ENCODE assay signal across 9 cellular contexts in the genomic region with DNA sequence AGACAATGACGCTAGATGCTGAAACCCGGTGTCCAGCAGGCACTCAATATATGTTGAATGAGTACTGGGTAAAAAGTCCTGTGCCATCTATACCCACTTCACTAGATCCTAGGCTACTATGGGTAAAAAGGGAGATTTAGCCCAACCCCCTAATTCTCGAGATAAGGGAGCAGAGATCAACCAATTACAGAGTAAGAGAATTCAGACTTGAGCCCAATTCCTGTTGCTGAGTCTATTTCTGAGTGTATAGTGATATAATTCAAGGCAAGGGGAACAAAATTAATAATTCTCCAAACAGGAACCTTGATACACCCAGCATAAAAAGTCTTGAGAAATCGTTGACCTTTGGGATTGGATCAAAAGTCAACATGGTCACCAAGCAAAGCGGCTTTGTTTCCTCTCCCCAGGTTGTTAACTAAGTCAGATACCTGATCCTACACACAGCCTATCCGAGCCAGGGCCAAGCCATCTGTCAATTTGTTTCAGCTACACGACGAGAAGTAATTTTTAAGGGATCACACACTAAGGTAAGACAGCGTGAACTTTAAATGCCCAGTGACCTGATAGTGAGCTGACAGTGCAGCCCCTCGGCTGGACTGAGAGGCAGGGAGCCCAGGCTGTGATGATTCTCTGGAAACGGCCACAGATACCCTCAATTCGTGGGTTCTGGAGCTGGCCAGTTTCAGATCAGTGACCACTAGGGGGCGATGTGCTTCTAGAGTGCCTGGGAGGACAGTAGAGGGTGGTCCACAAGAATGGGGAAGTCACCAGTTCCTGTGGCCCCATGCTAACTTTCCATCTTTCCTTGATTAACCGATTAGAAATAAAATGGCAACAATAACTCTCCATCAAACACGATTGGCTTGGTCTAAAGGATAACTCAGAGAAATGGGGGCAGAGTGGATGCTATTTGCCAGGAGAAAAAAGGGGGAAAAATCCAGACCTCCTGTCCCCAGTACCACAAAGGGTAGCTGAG. TPM values are rescaled to one million over a fixed set of nuclear protein-coding genes. Genes with fewer than 3 reads are reported as not detected.
DNase-seq lines count a peak whose midpoint lies in the region.
"Had no signal": no experiment of that assay in that cellular context is flagged by ENCODE, and none has a peak within 500 bp of the region (broad histone marks: within the 10 kb centered on the region; RNA-seq: fewer than 3 reads in every experiment).

No MANE protein-coding gene starts in this region.

- H3K4me2 ChIP-seq in mesenchymal stem cell (ENCODE audit: low read length, poor library complexity, severe bottlenecking), result no peak overlapping the region

- no peak overlapping the region for H3K23ac ChIP-seq in mesenchymal stem cell (ENCODE audit: low read length in 2 of 2)

- no peak overlapping the region for H4K91ac ChIP-seq in mesenchymal stem cell (ENCODE audit: low read length)

- no peak overlapping the region for H4K8ac ChIP-seq in mesenchymal stem cell (ENCODE audit: low read length)

- H2AFZ ChIP-seq in mesenchymal stem cell (ENCODE audit: low read depth, low read length), result no peak overlapping the region

- H2BK120ac ChIP-seq in mesenchymal stem cell (ENCODE audit: low read depth, low read length), result no peak overlapping the region

- H2BK12ac ChIP-seq in mesenchymal stem cell (ENCODE audit: low read length in 2 of 2), result no peak overlapping the region

- H3K4me3 ChIP-seq in mesenchymal stem cell (ENCODE audit: insufficient read depth in 1 of 2, low read depth in 1 of 2, low read length in 2 of 2), result no peak overlapping the region

- no peak overlapping the region for H3K27ac ChIP-seq in mesenchymal stem cell (ENCODE audit: low read length, poor library complexity, severe bottlenecking)
- H3K27ac ChIP-seq: neutrophil had no signal

- no peak overlapping the region for H2BK5ac ChIP-seq in mesenchymal stem cell (ENCODE audit: low read depth, low read length, poor library complexity, severe bottlenecking)

- no peaks in the 10 kb centered on the region for H3K4me1 ChIP-seq in mesenchymal stem cell (ENCODE audit: control insufficient read depth, insufficient read depth, low read depth, low read length)

- H3K36me3 ChIP-seq in mesenchymal stem cell (ENCODE audit: control insufficient read depth in 1 of 2, insufficient read depth in 2 of 2, low read depth in 1 of 2, low read length in 2 of 2), result peaks cover 0 to 60% of the 10 kb centered on the region in 2 experiments
- H3K36me3 ChIP-seq: neutrophil had no signal

- H3K14ac ChIP-seq in mesenchymal stem cell (ENCODE audit: low read length in 2 of 2), result no peak overlapping the region

- no peak overlapping the region for H3K4ac ChIP-seq in mesenchymal stem cell (ENCODE audit: low read depth in 1 of 2, low read length in 2 of 2)

- H3K9me3 ChIP-seq in mesenchymal stem cell (ENCODE audit: control insufficient read depth, low read length), result no peaks in the 10 kb centered on the region
- H3K9me3 ChIP-seq: neutrophil had no signal

- 54% methylated on average over 10 of the region's 15 CpGs for WGBS in mesenchymal stem cell

- no peaks in the 10 kb centered on the region for H3K79me1 ChIP-seq in mesenchymal stem cell (replicated peaks; ENCODE audit: low read length, poor library complexity, severe bottlenecking)

- DNase-seq in NCI-H510A treated with DMSO at 0.1 percent for 48 hours (lab: John Stamatoyannopoulos, UW) (peak; percentile 33), NCI-H510A (lab: John Stamatoyannopoulos, UW) (no peak), NCI-H460 (ENCODE audit: extremely low read depth, low read depth) (peak; percentile 49), ecto neural progenitor cell (ENCODE audit: low spot score) (peak; percentile 81), mesenchymal stem cell (peak; percentile 60), mesenteric fat pad (ENCODE audit: low spot score) (no peak)
- peak; percentile 18 to 55 for DNase-seq in activated CD4-positive, alpha-beta T cell treated with anti-CD3 and anti-CD28 coated beads, Interleukin-2, amount 50 U/mL, for 24 hours (ENCODE audit: low read depth in 1 of 2, low spot score in 1 of 2)
- DNase-seq in stimulated activated CD8-positive, alpha-beta memory T cell treated with anti-CD3 and anti-CD28 coated beads, Interleukin-4, amount 100 ng/mL, for 4 hours (ENCODE audit: low read depth in 2 of 2, low spot score in 1 of 2), result peak; percentile 10 to 51

- H2AK5ac ChIP-seq in mesenchymal stem cell (ENCODE audit: low read length, severe bottlenecking), result no peak overlapping the region

- no peak overlapping the region for H2BK15ac ChIP-seq in mesenchymal stem cell (ENCODE audit: low read depth, poor library complexity, severe bottlenecking)

- H3K27me3 ChIP-seq in mesenchymal stem cell (ENCODE audit: control insufficient read depth in 1 of 2, insufficient read depth in 1 of 2, low read length in 2 of 2), result no peaks in the 10 kb centered on the region

- no peak overlapping the region for H3K18ac ChIP-seq in mesenchymal stem cell (ENCODE audit: low read depth in 1 of 2, low read length in 2 of 2)

- no peak overlapping the region for H3K9ac ChIP-seq in mesenchymal stem cell (ENCODE audit: low read length)

RNA-seq across cellular contexts. Expression of a gene that starts 46.2 kb away (rescaled TPM):
- total RNA-seq in NCI-H460 (2014; rRNA removed; shearing (Covaris generic)), result 3.8 and 4.9 TPM in 2 replicates
- 5.8 and 8.4 TPM in 2 replicates for polyA plus RNA-seq in NCI-H460 (2014; cell fraction: nucleus; rRNA removed)
- 0.03 TPM for polyA plus RNA-seq in mesenchymal stem cell (2013, experiment 1 of 2)
- 0.03 TPM for polyA plus RNA-seq in mesenchymal stem cell (2013, experiment 2 of 2)
- total RNA-seq in mesenteric fat pad, result 23.8 TPM

Comparison
In these comparisons a context has a peak if more than half of its experiments do, and no peak if none do; other contexts are left out.
1. DNase-seq: peak in NCI-H510A treated with DMSO at 0.1 percent for 48 hours (single experiment), NCI-H460 (single experiment), activated CD4-positive, alpha-beta T cell treated with anti-CD3 and anti-CD28 coated beads, Interleukin-2, amount 50 U/mL, for 24 hours (2 of 2), ecto neural progenitor cell (single experiment), mesenchymal stem cell (single experiment) and stimulated activated CD8-positive, alpha-beta memory T cell treated with anti-CD3 and anti-CD28 coated beads, Interleukin-4, amount 100 ng/mL, for 4 hours (2 of 2); none in NCI-H510A (single experiment) and mesenteric fat pad (single experiment).